Comparison of ENCODE assay signal across 12 cellular contexts in genomic region chr1:151013518-151013917, GRCh38. TPM values are rescaled to one million over a fixed set of nuclear protein-coding genes. Genes with fewer than 3 reads are reported as not detected.
DNase-seq lines count a peak whose midpoint lies in the region; ATAC-seq, FAIRE-seq and TF ChIP-seq lines count a peak whose summit lies in the region.
"Had no signal": no experiment of that assay in that cellular context is flagged by ENCODE, and none has a peak within 500 bp of the region (broad histone marks: within the 10 kb centered on the region; RNA-seq: fewer than 3 reads in every experiment).

No MANE protein-coding gene starts in this region.

- TF ChIP-seq RAD21 in A549 (conservative IDR thresholded peaks at IDR 0.05 in 1 of 2, IDR thresholded peaks at IDR 0.05 in 1 of 2), result no peak

- H3K27ac ChIP-seq in A549 (no peak overlapping the region), duodenal mucosa (ENCODE audit: low read depth, low read length) (peak overlapping the region; percentile 61)
- H3K27ac ChIP-seq: SJCRH30 had no signal

- DNase-seq in A549 (ENCODE audit: low read depth in 1 of 2, low spot score in 1 of 2) (no peak), NCI-H2107 (lab: John Stamatoyannopoulos, UW) (peak; percentile 16), mucosa of descending colon (peak in 1 of 3 donors; percentile 40), cerebellar nuclear complex (lab: John Stamatoyannopoulos, UW) (no peak), 8988T (no peak)
- DNase-seq: AML-193, hippocampal formation, retina, SJCRH30 had no signal

- no peak for TF ChIP-seq EP300 in A549 (IDR thresholded peaks at IDR 0.05)

- no peak for FAIRE-seq in A549 (lab: Jason Lieb, UNC)

- intact Hi-C loops in mucosa of descending colon (cut with DNase I, micrococcal nuclease), result no loop called here

- H3K36me3 ChIP-seq in duodenal mucosa (ENCODE audit: control insufficient read depth in 1 of 2, insufficient read depth in 2 of 2, low read length in 2 of 2) (peaks cover 5 to 7% of the 10 kb centered on the region in 2 donors), mucosa of descending colon (ENCODE audit: low read depth) (no peaks in the 10 kb centered on the region)
- H3K36me3 ChIP-seq: SJCRH30 had no signal

- no peak for TF ChIP-seq POLR2A in A549 (IDR thresholded peaks at IDR 0.05; ENCODE audit: low read length)

- TF ChIP-seq CTCF in A549 (IDR thresholded peaks at IDR 0.05), result no peak
- TF ChIP-seq CTCF in mucosa of descending colon (IDR thresholded peaks at IDR 0.05), result no peak

- no peaks in the 10 kb centered on the region for H3K9me3 ChIP-seq in A549
- no peaks in the 10 kb centered on the region for H3K9me3 ChIP-seq in duodenal mucosa (ENCODE audit: control insufficient read depth in 1 of 2, low read length in 2 of 2)
- H3K9me3 ChIP-seq in mucosa of descending colon, result no peaks in the 10 kb centered on the region
- H3K9me3 ChIP-seq: SJCRH30 had no signal

- H3K4me2 ChIP-seq in A549, result peak overlapping the region; percentile 5; the same call in 1 of the 3 replicates

- 74% methylated on average over 2 of the region's 2 CpGs for WGBS in A549 (ENCODE audit: missing lambda C conversion rate)

- peak overlapping the region in 1 of 2 donors; percentile 8 for H3K9ac ChIP-seq in duodenal mucosa (ENCODE audit: low read depth in 1 of 2, low read length in 2 of 2)

- H3K4me1 ChIP-seq in A549 (peaks cover 33% of the 10 kb centered on the region), duodenal mucosa (ENCODE audit: control insufficient read depth in 1 of 2, insufficient read depth in 2 of 2, low read length in 2 of 2) (peaks cover 34 to 43% of the 10 kb centered on the region in 2 donors), mucosa of descending colon (ENCODE audit: low read depth) (peaks cover 39% of the 10 kb centered on the region)
- H3K4me1 ChIP-seq: SJCRH30 had no signal

- H3K27me3 ChIP-seq in duodenal mucosa (ENCODE audit: control insufficient read depth in 1 of 2, insufficient read depth in 2 of 2, low read length in 2 of 2), result no peaks in the 10 kb centered on the region
- H3K27me3 ChIP-seq: SJCRH30 had no signal

- peak in 1 of 2 experiments; percentile 15; a peak in 2 of 6 replicates for ATAC-seq in A549
- peak; percentile 44 for ATAC-seq in mucosa of descending colon
- no peak for ATAC-seq in activated CD4-positive, CD25-positive, alpha-beta regulatory T cell treated with anti-CD3 and anti-CD28 coated beads, Interleukin-2, amount 50 U/mL, for 24 hours
- ATAC-seq in HG03159 (IDR thresholded peaks at IDR 0.05; ENCODE audit: unreplicated experiment), result no peak

- POLR2A ChIA-PET in A549 (lab: Yijun Ruan, JAX), result no interaction called here

- no peak overlapping the region for H3K4me3 ChIP-seq in A549
- peak overlapping the region in 1 of 2 donors; percentile 12 for H3K4me3 ChIP-seq in duodenal mucosa (ENCODE audit: low read depth in 1 of 2, low read length in 2 of 2)
- no peak overlapping the region for H3K4me3 ChIP-seq in mucosa of descending colon
- H3K4me3 ChIP-seq: SJCRH30 had no signal

- CTCF ChIA-PET in A549 (lab: Yijun Ruan, JAX), result interaction anchor here (1.2 to 2.4 kb wide), 2 partner anchors 11 to 34 kb away, joined by 3 to 14 read pairs; no protein-coding TSS in a partner anchor

TF ChIP-seq in A549, 52 proteins besides CTCF, POLR2A, EP300 and RAD21:
- no peak for TF ChIP-seq KDM1A (IDR thresholded peaks at IDR 0.05; ENCODE audit: low read depth)
- TF ChIP-seq ATOH8 (CRISPR knock-in tag; IDR thresholded peaks at IDR 0.05; ENCODE audit: low read depth), result no peak
- no peak for TF ChIP-seq CEBPB (IDR thresholded peaks at IDR 0.05)
- no peak for TF ChIP-seq POLR2AphosphoS2 (conservative IDR thresholded peaks at IDR 0.05; ENCODE audit: low read length)

RNA-seq across cellular contexts. Expression of gene PRUNE1, which starts 5.3 kb away (rescaled TPM):
- polyA plus RNA-seq in A549 (2011; rRNA removed) (27.0 and 27.5 TPM in 2 replicates), A549 (2017; fragmentation: RNase III; extraction: RNeasy Plus Mini Kit Qiagen cat#74134 plus additional on column Dnase treatment) (11.1 to 11.9 TPM (median 11.1 TPM) in 3 replicates)
- 10.9 and 12.7 TPM in 2 replicates for polyA plus RNA-seq in A549 (2012; cell fraction: cytosol; rRNA removed)
- polyA plus RNA-seq in A549 (2012; cell fraction: nucleus; rRNA removed), result 7.7 and 9.5 TPM in 2 replicates
- 21.1 and 21.7 TPM in 2 replicates for polyA minus RNA-seq in A549 (2011; rRNA and poly(A)+ RNA removed)
- total RNA-seq in mucosa of descending colon, result 10 to 100 TPM; 21.3 to 27.5 (median 23.3) TPM

RNA-seq across cellular contexts. Expression of gene MINDY1, which starts 6.8 kb away (rescaled TPM):
- 5.2 and 7.9 TPM in 2 replicates for polyA plus RNA-seq in A549 (2011; rRNA removed)
- polyA plus RNA-seq in A549 (2012; cell fraction: cytosol; rRNA removed), result 3.0 and 3.8 TPM in 2 replicates
- polyA plus RNA-seq in A549 (2012; cell fraction: nucleus; rRNA removed), result 7.3 and 8.9 TPM in 2 replicates
- polyA plus RNA-seq in A549 (2017; fragmentation: RNase III; extraction: RNeasy Plus Mini Kit Qiagen cat#74134 plus additional on column Dnase treatment), result 4.0 to 4.8 TPM (median 4.8 TPM) in 3 replicates
- polyA minus RNA-seq in A549 (2011; rRNA and poly(A)+ RNA removed), result 10.1 and 10.7 TPM in 2 replicates
- total RNA-seq in mucosa of descending colon, result 10 to 100 TPM; 44.5 to 52.0 (median 51.8) TPM

RNA-seq across cellular contexts. Expression of gene BNIPL, which starts 22.9 kb away (rescaled TPM):
- 0.30 and 0.38 TPM in 2 replicates for polyA plus RNA-seq in A549 (2011; rRNA removed)
- 0.12 and 0.17 TPM in 2 replicates for polyA plus RNA-seq in A549 (2012; cell fraction: cytosol; rRNA removed)
- 0.47 and 0.78 TPM in 2 replicates for polyA plus RNA-seq in A549 (2012; cell fraction: nucleus; rRNA removed)
- polyA plus RNA-seq in A549 (2017; fragmentation: RNase III; extraction: RNeasy Plus Mini Kit Qiagen cat#74134 plus additional on column Dnase treatment), result 0.22 to 0.51 TPM (median 0.28 TPM) in 3 replicates
- polyA minus RNA-seq in A549 (2011; rRNA and poly(A)+ RNA removed), result 0.21 and 0.24 TPM in 2 replicates
- total RNA-seq in mucosa of descending colon, result 1 to 10 TPM in 1 of 3 donors, under 1 TPM in 2; 0.41 to 1.1 (median 0.63) TPM

RNA-seq across cellular contexts. Expression of gene ANXA9, which starts 31.4 kb away (rescaled TPM):
- polyA plus RNA-seq in A549 (2011; rRNA removed) (2.2 and 3.3 TPM in 2 replicates), A549 (2017; fragmentation: RNase III; extraction: RNeasy Plus Mini Kit Qiagen cat#74134 plus additional on column Dnase treatment) (1.5 to 2.1 TPM (median 1.7 TPM) in 3 replicates)
- 1.1 and 1.6 TPM in 2 replicates for polyA plus RNA-seq in A549 (2012; cell fraction: cytosol; rRNA removed)
- 2.3 and 2.7 TPM in 2 replicates for polyA plus RNA-seq in A549 (2012; cell fraction: nucleus; rRNA removed)
- polyA minus RNA-seq in A549 (2011; rRNA and poly(A)+ RNA removed), result 6.1 and 7.8 TPM in 2 replicates
- total RNA-seq in mucosa of descending colon, result not detected
- total RNA-seq: SJCRH30 had no signal

RNA-seq across cellular contexts. Expression of gene C1orf56, which starts 34.0 kb away (rescaled TPM):
- polyA plus RNA-seq in A549 (2011; rRNA removed) (2.9 and 3.3 TPM in 2 replicates), A549 (2017; fragmentation: RNase III; extraction: RNeasy Plus Mini Kit Qiagen cat#74134 plus additional on column Dnase treatment) (5.1 to 6.8 TPM (median 6.6 TPM) in 3 replicates)
- polyA plus RNA-seq in A549 (2012; cell fraction: cytosol; rRNA removed), result 4.2 and 6.6 TPM in 2 replicates
- 3.6 and 5.0 TPM in 2 replicates for polyA plus RNA-seq in A549 (2012; cell fraction: nucleus; rRNA removed)
- polyA minus RNA-seq in A549 (2011; rRNA and poly(A)+ RNA removed), result 4.3 and 4.5 TPM in 2 replicates
- 1 to 10 TPM; 1.3 to 4.0 (median 1.3) TPM for total RNA-seq in mucosa of descending colon
